Comparison of ENCODE assay signal across 8 cellular contexts in genomic region chr1:225778412-225778669, GRCh38. TPM values are rescaled to one million over a fixed set of nuclear protein-coding genes. Genes with fewer than 3 reads are reported as not detected.
DNase-seq lines count a peak whose midpoint lies in the region; ATAC-seq and TF ChIP-seq lines count a peak whose summit lies in the region.

No MANE protein-coding gene starts in this region.

- in situ Hi-C loops in astrocyte of the cerebellum (cut with HindIII; ENCODE audit: low sequenced_read_pairs) = no loop called here

- H3K36me3 ChIP-seq in HEK293 (ENCODE audit: control insufficient read depth in 2 of 2, insufficient read depth in 1 of 2, low read length in 2 of 2) = peaks cover 21 to 32% of the 10 kb centered on the region in 2 experiments

- H3K27ac ChIP-seq in HEK293 (ENCODE audit: extremely low read depth, low read depth, low read length) (peak overlapping the region; percentile 95), layer of hippocampus (ENCODE audit: low read depth, low read length) (peak overlapping the region; percentile 87), temporal lobe (ENCODE audit: low read depth, low read length) (peak overlapping the region; percentile 85)

- H3K9me3 ChIP-seq in HEK293 (ENCODE audit: control insufficient read depth, insufficient read depth, low read depth, low read length) = no peaks in the 10 kb centered on the region

- no peak overlapping the region for H3K4me3 Mint-ChIP-seq in natural killer cell treated with Interleukin-12 subunit alpha and Interleukin-12 subunit beta and Interleukin-15 and Interleukin-18, amount 100 ng/mL, for 72 hours
- H3K4me3 Mint-ChIP-seq in nephron progenitor cell = no peak overlapping the region

- ATAC-seq in natural killer cell treated with Interleukin-12 subunit alpha and Interleukin-12 subunit beta and Interleukin-15 and Interleukin-18, amount 100 ng/mL, for 72 hours = no peak

- no peak overlapping the region for H3K27ac Mint-ChIP-seq in natural killer cell treated with Interleukin-12 subunit alpha and Interleukin-12 subunit beta and Interleukin-15 and Interleukin-18, amount 100 ng/mL, for 72 hours
- no peak overlapping the region for H3K27ac Mint-ChIP-seq in nephron progenitor cell

- TF ChIP-seq CTCF in HEK293 (tag by site-specific recombination; IDR thresholded peaks at IDR 0.05) (no peak), astrocyte of the cerebellum (IDR thresholded peaks at IDR 0.05; ENCODE audit: low read depth, low read length, missing control alignments) (no peak), nephron progenitor cell (IDR thresholded peaks at IDR 0.05) (no peak)

- no peaks in the 10 kb centered on the region for H3K36me3 Mint-ChIP-seq in natural killer cell treated with Interleukin-12 subunit alpha and Interleukin-12 subunit beta and Interleukin-15 and Interleukin-18, amount 100 ng/mL, for 72 hours
- H3K36me3 Mint-ChIP-seq in nephron progenitor cell (ENCODE audit: low read depth) = peaks cover 38% of the 10 kb centered on the region

- POLR2A ChIA-PET in HEK293 (lab: Yijun Ruan, JAX) = interaction anchor here (0.6 to 2.9 kb wide), 30 partner anchors 10 to 324 kb away, joined by 3 to 46 read pairs (median 5); partner anchors contain the start of genes ENAH, EPHX1, PYCR2 and TMEM63A

- CTCF ChIA-PET in HEK293 (lab: Yijun Ruan, JAX) = interaction anchor here (0.6 to 25.5 kb wide), 35 partner anchors 8 to 418 kb away, joined by 3 to 567 read pairs (median 5); partner anchors contain the start of gene ENAH

- H3K27me3 ChIP-seq in layer of hippocampus (ENCODE audit: control insufficient read depth, insufficient read depth, low read length) = no peaks in the 10 kb centered on the region

- H3K4me3 ChIP-seq in HEK293 (ENCODE audit: low read depth, low read length) (peak overlapping the region; percentile 76), astrocyte of the cerebellum (ENCODE audit: low read depth, low read length) (peak overlapping the region; percentile 95)

- no peaks in the 10 kb centered on the region for H3K27me3 Mint-ChIP-seq in natural killer cell treated with Interleukin-12 subunit alpha and Interleukin-12 subunit beta and Interleukin-15 and Interleukin-18, amount 100 ng/mL, for 72 hours
- peaks cover 3% of the 10 kb centered on the region for H3K27me3 Mint-ChIP-seq in nephron progenitor cell (ENCODE audit: low read depth, poor library complexity)

- DNase-seq in astrocyte of the cerebellum (ENCODE audit: low read depth) = no peak
- no peak for DNase-seq in natural killer cell treated with Interleukin-12 subunit alpha and Interleukin-12 subunit beta and Interleukin-15 and Interleukin-18, amount 100 ng/mL, for 72 hours (ENCODE audit: low spot score)
- DNase-seq in nephron progenitor cell = no peak
- no peak for DNase-seq in effector CD4-positive, alpha-beta T cell
- DNase-seq in activated naive CD4-positive, alpha-beta T cell treated with anti-CD3 and anti-CD28 coated beads, Interleukin-2, amount 50 U/mL, for 16 hours = no peak

- peaks cover 12% of the 10 kb centered on the region for H3K4me1 ChIP-seq in HEK293 (ENCODE audit: control insufficient read depth, insufficient read depth, low read length)

- no peaks in the 10 kb centered on the region for H3K9me3 Mint-ChIP-seq in natural killer cell treated with Interleukin-12 subunit alpha and Interleukin-12 subunit beta and Interleukin-15 and Interleukin-18, amount 100 ng/mL, for 72 hours
- no peaks in the 10 kb centered on the region for H3K9me3 Mint-ChIP-seq in nephron progenitor cell

- peaks cover 18 to 20% of the 10 kb centered on the region in 2 donors for H3K4me1 Mint-ChIP-seq in natural killer cell treated with Interleukin-12 subunit alpha and Interleukin-12 subunit beta and Interleukin-15 and Interleukin-18, amount 100 ng/mL, for 72 hours (ENCODE audit: low read depth in 2 of 2)
- H3K4me1 Mint-ChIP-seq in nephron progenitor cell = peaks cover 52% of the 10 kb centered on the region

TF ChIP-seq in HEK293, 187 proteins besides CTCF, POLR2A, EP300 and RAD21:
- TF ChIP-seq ZNF776 (tag by site-specific recombination; IDR thresholded peaks at IDR 0.05; ENCODE audit: borderline replicate concordance) = no peak
- no peak for TF ChIP-seq GLIS2 (tag by site-specific recombination; IDR thresholded peaks at IDR 0.05)
- TF ChIP-seq ZNF366 (tag by site-specific recombination; conservative IDR thresholded peaks at IDR 0.05) = no peak
- TF ChIP-seq ELK4 (IDR thresholded peaks at IDR 0.05; ENCODE audit: borderline replicate concordance, low read depth, low read length) = no peak
- no peak for TF ChIP-seq ZNF600 (tag by site-specific recombination; IDR thresholded peaks at IDR 0.05)
- TF ChIP-seq YY2 (tag by site-specific recombination; IDR thresholded peaks at IDR 0.05) = no peak
- no peak for TF ChIP-seq ZNF404 (tag by site-specific recombination; IDR thresholded peaks at IDR 0.05)
- TF ChIP-seq ZNF174 (tag by site-specific recombination; IDR thresholded peaks at IDR 0.05) = no peak
- TF ChIP-seq, protein P1, sequence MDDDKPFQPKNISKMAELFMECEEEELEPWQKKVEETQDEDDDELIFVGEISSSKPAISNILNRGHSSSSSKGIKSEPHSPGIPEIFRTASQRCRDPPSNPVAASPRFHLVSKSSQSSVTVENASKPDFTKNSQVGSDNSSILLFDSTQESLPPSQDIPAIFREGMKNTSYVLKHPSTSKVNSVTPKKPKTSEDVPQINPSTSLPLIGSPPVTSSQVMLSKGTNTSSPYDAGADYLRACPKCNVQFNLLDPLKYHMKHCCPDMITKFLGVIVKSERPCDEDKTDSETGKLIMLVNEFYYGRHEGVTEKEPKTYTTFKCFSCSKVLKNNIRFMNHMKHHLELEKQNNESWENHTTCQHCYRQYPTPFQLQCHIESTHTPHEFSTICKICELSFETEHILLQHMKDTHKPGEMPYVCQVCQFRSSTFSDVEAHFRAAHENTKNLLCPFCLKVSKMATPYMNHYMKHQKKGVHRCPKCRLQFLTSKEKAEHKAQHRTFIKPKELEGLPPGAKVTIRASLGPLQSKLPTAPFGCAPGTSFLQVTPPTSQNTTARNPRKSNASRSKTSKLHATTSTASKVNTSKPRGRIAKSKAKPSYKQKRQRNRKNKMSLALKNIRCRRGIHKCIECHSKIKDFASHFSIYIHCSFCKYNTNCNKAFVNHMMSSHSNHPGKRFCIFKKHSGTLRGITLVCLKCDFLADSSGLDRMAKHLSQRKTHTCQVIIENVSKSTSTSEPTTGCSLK (tag by site-specific recombination; IDR thresholded peaks at IDR 0.05) = no peak
TF ChIP-seq in HEK293: peak in this region for 0.

RNA-seq across cellular contexts. Expression of gene SRP9, which starts 0.7 kb away (rescaled TPM):
- total RNA-seq in temporal lobe = 274 TPM
- total RNA-seq in natural killer cell treated with Interleukin-12 subunit alpha and Interleukin-12 subunit beta and Interleukin-15 and Interleukin-18, amount 100 ng/mL, for 72 hours = 100 to 1,000 TPM; 183 to 194 TPM

RNA-seq across cellular contexts. Expression of gene EPHX1, which starts 31.6 kb away (rescaled TPM):
- 11.1 TPM for total RNA-seq in temporal lobe
- total RNA-seq in natural killer cell treated with Interleukin-12 subunit alpha and Interleukin-12 subunit beta and Interleukin-15 and Interleukin-18, amount 100 ng/mL, for 72 hours = 1 to 10 TPM; 1.6 to 2.4 TPM
